10 cellular contexts compared by ENCODE assay signal in the genomic region with DNA sequence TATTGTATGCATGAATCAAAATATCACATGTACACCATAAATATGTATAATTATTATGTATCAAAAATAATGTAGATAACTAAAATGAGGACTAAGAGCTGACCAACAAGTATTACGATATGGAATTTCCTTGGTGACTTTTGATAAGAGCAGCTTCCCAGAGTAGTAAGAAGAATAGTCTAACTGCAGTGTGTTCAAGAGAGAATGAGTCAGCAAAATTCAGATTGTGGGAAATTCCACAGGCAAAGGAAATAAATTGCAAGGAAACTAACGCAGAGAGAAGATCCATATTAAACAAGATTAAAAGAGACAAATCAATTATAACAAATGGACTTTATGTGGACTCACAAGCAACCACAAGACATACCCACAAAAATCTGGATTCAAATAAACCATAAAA. TPM values are rescaled to one million over a fixed set of nuclear protein-coding genes. Genes with fewer than 3 reads are reported as not detected.
DNase-seq lines count a peak whose midpoint lies in the region; ATAC-seq and TF ChIP-seq lines count a peak whose summit lies in the region.
"Had no signal": no experiment of that assay in that cellular context is flagged by ENCODE, and none has a peak within 500 bp of the region (broad histone marks: within the 10 kb centered on the region; RNA-seq: fewer than 3 reads in every experiment).

No MANE protein-coding gene starts in this region.

- H3K27me3 ChIP-seq in foreskin keratinocyte (no peaks in the 10 kb centered on the region), psoas muscle (ENCODE audit: insufficient read depth in 3 of 3, low read length in 2 of 3) (no peaks in the 10 kb centered on the region)
- H3K27me3 ChIP-seq: adrenal gland had no signal

- H3K9me3 ChIP-seq in SK-N-MC (ENCODE audit: low read depth, low read length), result no peaks in the 10 kb centered on the region
- H3K9me3 ChIP-seq in psoas muscle, result no peaks in the 10 kb centered on the region
- H3K9me3 ChIP-seq: adrenal gland had no signal

- H3K9ac ChIP-seq in SK-N-MC (ENCODE audit: insufficient read length), result no peak overlapping the region

- no peaks in the 10 kb centered on the region for H3K36me3 ChIP-seq in SK-N-MC (ENCODE audit: insufficient read depth, low read length)
- H3K36me3 ChIP-seq in psoas muscle (ENCODE audit: insufficient read depth in 1 of 2, low read depth in 1 of 2), result no peaks in the 10 kb centered on the region
- H3K36me3 ChIP-seq: adrenal gland had no signal

- peak overlapping the region; percentile 74 for H3K27ac ChIP-seq in SK-N-MC
- H3K27ac ChIP-seq in foreskin keratinocyte, result peak overlapping the region; percentile 65
- peak overlapping the region; percentile 17 for H3K27ac ChIP-seq in psoas muscle
- H3K27ac ChIP-seq: adrenal gland had no signal

- ATAC-seq in foreskin keratinocyte (peak; percentile 67), psoas muscle (peak in 1 of 4 donors; percentile 45), HG03045 (IDR thresholded peaks at IDR 0.05; ENCODE audit: unreplicated experiment) (no peak), GM19452 (IDR thresholded peaks at IDR 0.05; ENCODE audit: unreplicated experiment) (no peak)

- H3K4me3 ChIP-seq in SK-N-MC (peak overlapping the region; percentile 30; the same call in 1 of the 2 replicates), psoas muscle (peak overlapping the region; percentile 43)
- H3K4me3 ChIP-seq: adrenal gland had no signal

- WGBS in psoas muscle, 3 donors, result 14 to 47% (median 16%) methylated on average over 2 of the region's 2 CpGs

- H3K4me1 ChIP-seq in foreskin keratinocyte (peaks cover 26% of the 10 kb centered on the region), psoas muscle (peaks cover 15% of the 10 kb centered on the region)

- DNase-seq in Daoy (ENCODE audit: low read depth) (peak; percentile 15), SK-N-MC (ENCODE audit: low read depth, low spot score) (peak; percentile 67), foreskin keratinocyte (peak; percentile 24 to 37), psoas muscle (no peak), HUDEP-2 (lab: John Stamatoyannopoulos, UW; ENCODE audit: unreplicated experiment in 76 of 76) (no peak), GM10266 (ENCODE audit: extremely low spot score) (no peak)
- DNase-seq: adrenal gland, NCI-H187 had no signal

- TF ChIP-seq CTCF in foreskin keratinocyte (conservative IDR thresholded peaks at IDR 0.05) (no peak), psoas muscle (IDR thresholded peaks at IDR 0.05) (no peak), GM10266 (IDR thresholded peaks at IDR 0.05; ENCODE audit: control insufficient read depth, insufficient read depth, low read depth, missing control alignments) (no peak)

- intact Hi-C loops in psoas muscle (cut with DNase I), result no loop called here

RNA-seq across cellular contexts. Expression of a gene that starts 26.4 kb away (rescaled TPM):
- 0.21 and 0.57 TPM in 2 replicates for total RNA-seq in Daoy (2014; rRNA removed; shearing (Covaris generic))
- total RNA-seq in foreskin keratinocyte, result 2.5 and 3.4 TPM in 2 replicates
- polyA plus RNA-seq in foreskin keratinocyte, result 0.41 and 0.45 TPM in 2 replicates
- total RNA-seq in psoas muscle, result 1 to 10 TPM; 1.4 to 4.2 (median 1.8) TPM
- 1 to 10 TPM in 1 of 3 donors, under 1 TPM in 2; 0.10 to 1.3 (median 0.44) TPM for polyA plus RNA-seq in psoas muscle

Comparison
In these comparisons a context has a peak if more than half of its experiments do, and no peak if none do; other contexts are left out.
1. DNase-seq: peak in Daoy (single experiment), SK-N-MC (single experiment) and foreskin keratinocyte (2 of 2); none in psoas muscle (0 of 2), HUDEP-2 (0 of 76) and GM10266 (single experiment).
2. H3K27ac ChIP-seq: peak in every context shown above with its lines; median percentile 74 in SK-N-MC; 65 in foreskin keratinocyte; 17 in psoas muscle.